1 cellular context compared by ENCODE assay signal in genomic region chr3:152268501-152269422, GRCh38.
TF ChIP-seq lines count a peak whose summit lies in the region.

MBNL1 (plus strand) TSS chr3:152268929; CDS start chr3:152300194, 31,265 bp downstream.

TF ChIP-seq in HepG2, 621 proteins besides CTCF, POLR2A, EP300 and RAD21 (continued from another document and continues in another):
- TF ChIP-seq, protein P1, sequence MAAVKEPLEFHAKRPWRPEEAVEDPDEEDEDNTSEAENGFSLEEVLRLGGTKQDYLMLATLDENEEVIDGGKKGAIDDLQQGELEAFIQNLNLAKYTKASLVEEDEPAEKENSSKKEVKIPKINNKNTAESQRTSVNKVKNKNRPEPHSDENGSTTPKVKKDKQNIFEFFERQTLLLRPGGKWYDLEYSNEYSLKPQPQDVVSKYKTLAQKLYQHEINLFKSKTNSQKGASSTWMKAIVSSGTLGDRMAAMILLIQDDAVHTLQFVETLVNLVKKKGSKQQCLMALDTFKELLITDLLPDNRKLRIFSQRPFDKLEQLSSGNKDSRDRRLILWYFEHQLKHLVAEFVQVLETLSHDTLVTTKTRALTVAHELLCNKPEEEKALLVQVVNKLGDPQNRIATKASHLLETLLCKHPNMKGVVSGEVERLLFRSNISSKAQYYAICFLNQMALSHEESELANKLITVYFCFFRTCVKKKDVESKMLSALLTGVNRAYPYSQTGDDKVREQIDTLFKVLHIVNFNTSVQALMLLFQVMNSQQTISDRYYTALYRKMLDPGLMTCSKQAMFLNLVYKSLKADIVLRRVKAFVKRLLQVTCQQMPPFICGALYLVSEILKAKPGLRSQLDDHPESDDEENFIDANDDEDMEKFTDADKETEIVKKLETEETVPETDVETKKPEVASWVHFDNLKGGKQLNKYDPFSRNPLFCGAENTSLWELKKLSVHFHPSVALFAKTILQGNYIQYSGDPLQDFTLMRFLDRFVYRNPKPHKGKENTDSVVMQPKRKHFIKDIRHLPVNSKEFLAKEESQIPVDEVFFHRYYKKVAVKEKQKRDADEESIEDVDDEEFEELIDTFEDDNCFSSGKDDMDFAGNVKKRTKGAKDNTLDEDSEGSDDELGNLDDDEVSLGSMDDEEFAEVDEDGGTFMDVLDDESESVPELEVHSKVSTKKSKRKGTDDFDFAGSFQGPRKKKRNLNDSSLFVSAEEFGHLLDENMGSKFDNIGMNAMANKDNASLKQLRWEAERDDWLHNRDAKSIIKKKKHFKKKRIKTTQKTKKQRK (IDR thresholded peaks at IDR 0.05; ENCODE audit: low read length): no peak
- TF ChIP-seq ZNF800 (CRISPR knock-in tag; IDR thresholded peaks at IDR 0.05) (peak; percentile 81), SPEN (CRISPR knock-in tag; IDR thresholded peaks at IDR 0.05; ENCODE audit: low read depth) (peak; percentile 69), NR3C1 (CRISPR knock-in tag; IDR thresholded peaks at IDR 0.05) (no peak), ZNF552 (CRISPR knock-in tag; IDR thresholded peaks at IDR 0.05; ENCODE audit: borderline replicate concordance) (no peak), ZNF329 (CRISPR knock-in tag; IDR thresholded peaks at IDR 0.05; ENCODE audit: low read depth) (no peak), PHF20 (CRISPR knock-in tag; IDR thresholded peaks at IDR 0.05) (peak; percentile 19), IRF1 (CRISPR knock-in tag; IDR thresholded peaks at IDR 0.05; ENCODE audit: low read depth) (no peak), ZNF761 (CRISPR knock-in tag; conservative IDR thresholded peaks at IDR 0.05) (no peak), SSRP1 (CRISPR knock-in tag; IDR thresholded peaks at IDR 0.05) (no peak), CSRNP2 (CRISPR knock-in tag; conservative IDR thresholded peaks at IDR 0.05; ENCODE audit: low read depth) (no peak), ZNF180 (CRISPR knock-in tag; IDR thresholded peaks at IDR 0.05; ENCODE audit: borderline replicate concordance, low read depth) (no peak), ZNF614 (CRISPR knock-in tag; IDR thresholded peaks at IDR 0.05; ENCODE audit: borderline replicate concordance) (no peak; the same call in 1 of the 2 replicates), ZNF17 (CRISPR knock-in tag; IDR thresholded peaks at IDR 0.05) (no peak), GPBP1L1 (CRISPR knock-in tag; IDR thresholded peaks at IDR 0.05) (no peak), ZNF484 (CRISPR knock-in tag; IDR thresholded peaks at IDR 0.05; ENCODE audit: borderline replicate concordance, low read depth) (no peak), MYNN (CRISPR knock-in tag; IDR thresholded peaks at IDR 0.05; ENCODE audit: low read depth) (no peak), RAD51 (IDR thresholded peaks at IDR 0.05; ENCODE audit: borderline replicate concordance) (no peak), ZBTB37 (CRISPR knock-in tag; IDR thresholded peaks at IDR 0.05) (no peak), ZC3H13 (CRISPR knock-in tag; IDR thresholded peaks at IDR 0.05) (no peak; the same call in 1 of the 2 replicates), MAFK (conservative IDR thresholded peaks at IDR 0.05 in 1 of 2, IDR thresholded peaks at IDR 0.05 in 1 of 2; ENCODE audit: low read length in 2 of 2) (no peak), ZNF235 (CRISPR knock-in tag; IDR thresholded peaks at IDR 0.05; ENCODE audit: borderline replicate concordance) (no peak), ISX (CRISPR knock-in tag; conservative IDR thresholded peaks at IDR 0.05) (peak; percentile 44; the same call in 1 of the 2 replicates), ZNF253 (CRISPR knock-in tag; IDR thresholded peaks at IDR 0.05; ENCODE audit: borderline replicate concordance) (no peak; the same call in 1 of the 2 replicates)
- TF ChIP-seq, protein P2, sequence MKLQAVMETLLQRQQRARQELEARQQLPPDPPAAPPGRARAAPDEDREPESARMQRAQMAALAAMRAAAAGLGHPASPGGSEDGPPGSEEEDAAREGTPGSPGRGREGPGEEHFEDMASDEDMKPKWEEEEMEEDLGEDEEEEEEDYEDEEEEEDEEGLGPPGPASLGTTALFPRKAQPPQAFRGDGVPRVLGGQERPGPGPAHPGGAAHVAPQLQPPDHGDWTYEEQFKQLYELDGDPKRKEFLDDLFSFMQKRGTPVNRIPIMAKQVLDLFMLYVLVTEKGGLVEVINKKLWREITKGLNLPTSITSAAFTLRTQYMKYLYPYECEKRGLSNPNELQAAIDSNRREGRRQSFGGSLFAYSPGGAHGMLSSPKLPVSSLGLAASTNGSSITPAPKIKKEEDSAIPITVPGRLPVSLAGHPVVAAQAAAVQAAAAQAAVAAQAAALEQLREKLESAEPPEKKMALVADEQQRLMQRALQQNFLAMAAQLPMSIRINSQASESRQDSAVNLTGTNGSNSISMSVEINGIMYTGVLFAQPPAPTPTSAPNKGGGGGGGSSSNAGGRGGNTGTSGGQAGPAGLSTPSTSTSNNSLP (IDR thresholded peaks at IDR 0.05; ENCODE audit: low read depth, low read length): peak; percentile 17; the same call in 1 of the 2 replicates
- TF ChIP-seq, protein P3, sequence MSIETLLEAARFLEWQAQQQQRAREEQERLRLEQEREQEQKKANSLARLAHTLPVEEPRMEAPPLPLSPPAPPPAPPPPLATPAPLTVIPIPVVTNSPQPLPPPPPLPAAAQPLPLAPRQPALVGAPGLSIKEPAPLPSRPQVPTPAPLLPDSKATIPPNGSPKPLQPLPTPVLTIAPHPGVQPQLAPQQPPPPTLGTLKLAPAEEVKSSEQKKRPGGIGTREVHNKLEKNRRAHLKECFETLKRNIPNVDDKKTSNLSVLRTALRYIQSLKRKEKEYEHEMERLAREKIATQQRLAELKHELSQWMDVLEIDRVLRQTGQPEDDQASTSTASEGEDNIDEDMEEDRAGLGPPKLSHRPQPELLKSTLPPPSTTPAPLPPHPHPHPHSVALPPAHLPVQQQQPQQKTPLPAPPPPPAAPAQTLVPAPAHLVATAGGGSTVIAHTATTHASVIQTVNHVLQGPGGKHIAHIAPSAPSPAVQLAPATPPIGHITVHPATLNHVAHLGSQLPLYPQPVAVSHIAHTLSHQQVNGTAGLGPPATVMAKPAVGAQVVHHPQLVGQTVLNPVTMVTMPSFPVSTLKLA (IDR thresholded peaks at IDR 0.05): no peak
- TF ChIP-seq, protein P4, sequence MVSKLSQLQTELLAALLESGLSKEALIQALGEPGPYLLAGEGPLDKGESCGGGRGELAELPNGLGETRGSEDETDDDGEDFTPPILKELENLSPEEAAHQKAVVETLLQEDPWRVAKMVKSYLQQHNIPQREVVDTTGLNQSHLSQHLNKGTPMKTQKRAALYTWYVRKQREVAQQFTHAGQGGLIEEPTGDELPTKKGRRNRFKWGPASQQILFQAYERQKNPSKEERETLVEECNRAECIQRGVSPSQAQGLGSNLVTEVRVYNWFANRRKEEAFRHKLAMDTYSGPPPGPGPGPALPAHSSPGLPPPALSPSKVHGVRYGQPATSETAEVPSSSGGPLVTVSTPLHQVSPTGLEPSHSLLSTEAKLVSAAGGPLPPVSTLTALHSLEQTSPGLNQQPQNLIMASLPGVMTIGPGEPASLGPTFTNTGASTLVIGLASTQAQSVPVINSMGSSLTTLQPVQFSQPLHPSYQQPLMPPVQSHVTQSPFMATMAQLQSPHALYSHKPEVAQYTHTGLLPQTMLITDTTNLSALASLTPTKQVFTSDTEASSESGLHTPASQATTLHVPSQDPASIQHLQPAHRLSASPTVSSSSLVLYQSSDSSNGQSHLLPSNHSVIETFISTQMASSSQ (IDR thresholded peaks at IDR 0.05; ENCODE audit: low read depth): no peak
- TF ChIP-seq, protein P4 (CRISPR knock-in tag; IDR thresholded peaks at IDR 0.05; ENCODE audit: borderline replicate concordance): no peak
- TF ChIP-seq, protein P5, sequence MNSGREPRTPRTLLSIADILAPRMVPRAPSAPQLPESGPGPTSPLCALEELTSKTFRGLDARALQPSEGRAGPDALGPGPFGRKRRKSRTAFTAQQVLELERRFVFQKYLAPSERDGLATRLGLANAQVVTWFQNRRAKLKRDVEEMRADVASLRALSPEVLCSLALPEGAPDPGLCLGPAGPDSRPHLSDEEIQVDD (CRISPR knock-in tag; IDR thresholded peaks at IDR 0.05; ENCODE audit: borderline replicate concordance): 0 out of 2 replicates have a peak, but pooled peaks have one; percentile 57
- TF ChIP-seq, protein P6, sequence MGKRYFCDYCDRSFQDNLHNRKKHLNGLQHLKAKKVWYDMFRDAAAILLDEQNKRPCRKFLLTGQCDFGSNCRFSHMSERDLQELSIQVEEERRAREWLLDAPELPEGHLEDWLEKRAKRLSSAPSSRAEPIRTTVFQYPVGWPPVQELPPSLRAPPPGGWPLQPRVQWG (CRISPR knock-in tag; IDR thresholded peaks at IDR 0.05; ENCODE audit: borderline replicate concordance, low read depth): no peak
- TF ChIP-seq, protein P7, sequence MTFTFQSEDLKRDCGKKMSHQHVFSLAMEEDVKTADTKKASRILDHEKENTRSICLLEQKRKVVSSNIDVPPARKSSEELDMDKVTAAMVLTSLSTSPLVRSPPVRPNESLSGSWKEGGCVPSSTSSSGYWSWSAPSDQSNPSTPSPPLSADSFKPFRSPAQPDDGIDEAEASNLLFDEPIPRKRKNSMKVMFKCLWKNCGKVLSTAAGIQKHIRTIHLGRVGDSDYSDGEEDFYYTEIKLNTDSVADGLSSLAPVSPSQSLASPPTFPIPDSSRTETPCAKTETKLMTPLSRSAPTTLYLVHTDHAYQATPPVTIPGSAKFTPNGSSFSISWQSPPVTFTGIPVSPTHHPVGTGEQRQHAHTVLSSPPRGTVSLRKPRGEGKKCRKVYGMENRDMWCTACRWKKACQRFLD (CRISPR knock-in tag; IDR thresholded peaks at IDR 0.05; ENCODE audit: borderline replicate concordance): no peak; the same call in 1 of the 2 replicates
- TF ChIP-seq, protein P8, sequence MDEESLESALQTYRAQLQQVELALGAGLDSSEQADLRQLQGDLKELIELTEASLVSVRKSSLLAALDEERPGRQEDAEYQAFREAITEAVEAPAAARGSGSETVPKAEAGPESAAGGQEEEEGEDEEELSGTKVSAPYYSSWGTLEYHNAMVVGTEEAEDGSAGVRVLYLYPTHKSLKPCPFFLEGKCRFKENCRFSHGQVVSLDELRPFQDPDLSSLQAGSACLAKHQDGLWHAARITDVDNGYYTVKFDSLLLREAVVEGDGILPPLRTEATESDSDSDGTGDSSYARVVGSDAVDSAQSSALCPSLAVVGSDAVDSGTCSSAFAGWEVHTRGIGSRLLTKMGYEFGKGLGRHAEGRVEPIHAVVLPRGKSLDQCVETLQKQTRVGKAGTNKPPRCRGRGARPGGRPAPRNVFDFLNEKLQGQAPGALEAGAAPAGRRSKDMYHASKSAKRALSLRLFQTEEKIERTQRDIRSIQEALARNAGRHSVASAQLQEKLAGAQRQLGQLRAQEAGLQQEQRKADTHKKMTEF (CRISPR knock-in tag; IDR thresholded peaks at IDR 0.05): peak; percentile 85
